Comparison of ENCODE assay signal across 8 cellular contexts in the genomic region with DNA sequence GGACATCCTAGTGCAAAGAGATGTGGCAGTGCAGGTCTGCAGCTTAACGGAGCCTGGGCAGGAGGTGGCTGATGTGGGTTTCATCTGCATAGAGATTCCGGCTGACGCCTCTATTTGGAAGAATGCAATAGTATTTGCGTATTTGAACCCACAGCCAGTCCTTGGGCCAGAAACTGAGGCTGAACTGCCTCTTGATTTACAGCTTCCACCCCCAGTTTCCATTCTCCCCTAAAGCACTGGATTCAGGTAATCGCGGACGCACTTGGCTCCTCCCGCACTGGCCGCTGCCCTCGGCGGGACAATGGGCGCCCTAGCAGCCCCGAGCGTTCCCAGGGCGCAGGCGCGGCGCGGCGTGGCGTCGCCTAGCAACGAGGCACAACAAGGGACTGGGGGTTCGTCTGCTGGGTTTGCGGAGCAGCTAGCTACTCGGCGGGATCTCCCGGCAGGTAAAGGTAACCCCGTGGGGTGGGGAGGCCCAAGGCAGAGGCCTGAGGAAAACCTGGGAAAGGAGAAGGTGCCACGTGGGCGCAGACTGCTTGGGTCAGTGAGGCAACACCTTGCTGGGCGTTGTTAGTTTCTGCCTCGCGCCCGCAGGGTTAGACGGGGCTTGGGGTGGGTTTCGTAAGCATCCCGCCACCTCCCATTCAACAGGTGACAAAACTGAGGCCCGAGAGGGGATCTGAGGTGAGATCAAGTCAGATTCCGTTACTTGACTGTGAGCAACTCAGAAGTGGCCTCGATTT. TPM values are rescaled to one million over a fixed set of nuclear protein-coding genes. Genes with fewer than 3 reads are reported as not detected.
A peak's percentile ranks its signal among the peaks of the same experiment; 100 is the strongest.
DNase-seq lines count a peak whose midpoint lies in the region; ATAC-seq and TF ChIP-seq lines count a peak whose summit lies in the region.

A gene with protein sequence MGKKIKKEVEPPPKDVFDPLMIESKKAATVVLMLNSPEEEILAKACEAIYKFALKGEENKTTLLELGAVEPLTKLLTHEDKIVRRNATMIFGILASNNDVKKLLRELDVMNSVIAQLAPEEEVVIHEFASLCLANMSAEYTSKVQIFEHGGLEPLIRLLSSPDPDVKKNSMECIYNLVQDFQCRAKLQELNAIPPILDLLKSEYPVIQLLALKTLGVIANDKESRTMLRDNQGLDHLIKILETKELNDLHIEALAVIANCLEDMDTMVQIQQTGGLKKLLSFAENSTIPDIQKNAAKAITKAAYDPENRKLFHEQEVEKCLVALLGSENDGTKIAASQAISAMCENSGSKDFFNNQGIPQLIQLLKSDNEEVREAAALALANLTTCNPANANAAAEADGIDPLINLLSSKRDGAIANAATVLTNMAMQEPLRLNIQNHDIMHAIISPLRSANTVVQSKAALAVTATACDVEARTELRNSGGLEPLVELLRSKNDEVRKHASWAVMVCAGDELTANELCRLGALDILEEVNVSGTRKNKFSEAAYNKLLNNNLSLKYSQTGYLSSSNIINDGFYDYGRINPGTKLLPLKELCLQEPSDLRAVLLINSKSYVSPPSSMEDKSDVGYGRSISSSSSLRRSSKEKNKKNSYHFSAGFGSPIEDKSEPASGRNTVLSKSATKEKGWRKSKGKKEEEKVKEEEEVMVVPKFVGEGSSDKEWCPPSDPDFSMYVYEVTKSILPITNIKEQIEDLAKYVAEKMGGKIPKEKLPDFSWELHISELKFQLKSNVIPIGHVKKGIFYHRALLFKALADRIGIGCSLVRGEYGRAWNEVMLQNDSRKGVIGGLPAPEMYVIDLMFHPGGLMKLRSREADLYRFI (plus strand): TSS at position 393 of the 743 bp plus-strand sequence. CDS start 3,944 bp downstream, outside the sequence.

- H3K27me3 Mint-ChIP-seq in CD4-positive, CD25-positive, alpha-beta regulatory T cell, result peaks cover 25% of the 10 kb centered on the region
- peaks cover 1% of the 10 kb centered on the region for H3K27me3 Mint-ChIP-seq in activated CD4-positive, alpha-beta T cell treated with anti-CD3 and anti-CD28 coated beads, Interleukin-2, amount 10 ng/mL, durations not matched to agents 7 days and 5 days

- no peak for TF ChIP-seq EP300 in Ishikawa (IDR thresholded peaks at IDR 0.05; ENCODE audit: borderline replicate concordance)

- peaks cover 36% of the 10 kb centered on the region for H3K27me3 ChIP-seq in CD4-positive, CD25-positive, alpha-beta regulatory T cell (ENCODE audit: control insufficient read depth, insufficient read depth, low read length)
- peaks cover 0 to 13% of the 10 kb centered on the region in 2 donors for H3K27me3 ChIP-seq in duodenal mucosa (ENCODE audit: control insufficient read depth in 1 of 2, insufficient read depth in 2 of 2, low read length in 2 of 2)

- peak within 1 kb of the TSS; percentile 42 for H3K4me3 ChIP-seq in CD4-positive, CD25-positive, alpha-beta regulatory T cell (ENCODE audit: low read depth, low read length)
- H3K4me3 ChIP-seq in duodenal mucosa (ENCODE audit: low read depth in 1 of 2, low read length in 2 of 2), result peak within 1 kb of the TSS; percentile 62 to 70
- H3K4me3 ChIP-seq in lower leg skin (ENCODE audit: low read depth, poor library complexity, severe bottlenecking), result peak within 1 kb of the TSS; percentile 10

- H3K9me3 ChIP-seq in CD4-positive, CD25-positive, alpha-beta regulatory T cell (ENCODE audit: control insufficient read depth in 2 of 2, low read length in 2 of 2), result no peaks in the 10 kb centered on the region
- no peaks in the 10 kb centered on the region for H3K9me3 ChIP-seq in duodenal mucosa (ENCODE audit: control insufficient read depth in 1 of 2, low read length in 2 of 2)

- peaks cover 7% of the 10 kb centered on the region for H3K4me1 ChIP-seq in CD4-positive, CD25-positive, alpha-beta regulatory T cell (ENCODE audit: control insufficient read depth, insufficient read depth, low read length, poor library complexity, severe bottlenecking)
- peaks cover 17 to 19% of the 10 kb centered on the region in 2 donors for H3K4me1 ChIP-seq in duodenal mucosa (ENCODE audit: control insufficient read depth in 1 of 2, insufficient read depth in 2 of 2, low read length in 2 of 2)

- H3K36me3 ChIP-seq in CD4-positive, CD25-positive, alpha-beta regulatory T cell (ENCODE audit: control insufficient read depth, insufficient read depth, low read length), result no peaks in the 10 kb centered on the region
- H3K36me3 ChIP-seq in duodenal mucosa (ENCODE audit: control insufficient read depth in 1 of 2, insufficient read depth in 2 of 2, low read length in 2 of 2), result no peaks in the 10 kb centered on the region

- POLR2A ChIA-PET in activated CD4-positive, alpha-beta T cell treated with anti-CD3 and anti-CD28 coated beads, Interleukin-2, amount 10 ng/mL, durations not matched to agents 7 days and 5 days (lab: Charles Lee), result no interaction called here

- no peaks in the 10 kb centered on the region for H3K36me3 Mint-ChIP-seq in CD4-positive, CD25-positive, alpha-beta regulatory T cell
- H3K36me3 Mint-ChIP-seq in activated CD4-positive, alpha-beta T cell treated with anti-CD3 and anti-CD28 coated beads, Interleukin-2, amount 10 ng/mL, durations not matched to agents 7 days and 5 days (ENCODE audit: low read depth), result no peaks in the 10 kb centered on the region

- no peak within 1 kb of the TSS for H3K4me3 Mint-ChIP-seq in CD4-positive, CD25-positive, alpha-beta regulatory T cell
- H3K4me3 Mint-ChIP-seq in activated CD4-positive, alpha-beta T cell treated with anti-CD3 and anti-CD28 coated beads, Interleukin-2, amount 10 ng/mL, durations not matched to agents 7 days and 5 days, result no peak within 1 kb of the TSS

- WGBS in lower leg skin, 2 donors, result 16 to 18% methylated on average over 39 of the region's 41 CpGs

- H3K9ac ChIP-seq in duodenal mucosa (ENCODE audit: low read depth in 1 of 2, low read length in 2 of 2), result no peak within 1 kb of the TSS

- peaks cover 0 to 3% (median 0%) of the 10 kb centered on the region in 7 donors for H3K9me3 Mint-ChIP-seq in CD4-positive, CD25-positive, alpha-beta regulatory T cell
- no peaks in the 10 kb centered on the region for H3K9me3 Mint-ChIP-seq in activated CD4-positive, alpha-beta T cell treated with anti-CD3 and anti-CD28 coated beads, Interleukin-2, amount 10 ng/mL, durations not matched to agents 7 days and 5 days

- no peak for TF ChIP-seq CTCF in lower leg skin (IDR thresholded peaks at IDR 0.05)

- TF ChIP-seq RAD21 in Ishikawa (IDR thresholded peaks at IDR 0.05; ENCODE audit: low read depth), result no peak

- peak; percentile 27 to 54 (median 35) for DNase-seq in CD4-positive, CD25-positive, alpha-beta regulatory T cell
- peak; percentile 16 for DNase-seq in activated CD4-positive, alpha-beta T cell treated with anti-CD3 and anti-CD28 coated beads, Interleukin-2, amount 10 ng/mL, durations not matched to agents 7 days and 5 days
- DNase-seq in lower leg skin (ENCODE audit: low spot score in 2 of 2), result peak in 1 of 2 donors; percentile 88
- peak; percentile 54 for DNase-seq in stimulated activated CD4-positive, alpha-beta T cell treated with anti-CD3 and anti-CD28 coated beads, Interleukin-4, amount 100 ng/mL, for 4 hours

- H3K27ac Mint-ChIP-seq in CD4-positive, CD25-positive, alpha-beta regulatory T cell, result peak within 1 kb of the TSS in 1 of 3 donors; percentile 42
- H3K27ac Mint-ChIP-seq in activated CD4-positive, alpha-beta T cell treated with anti-CD3 and anti-CD28 coated beads, Interleukin-2, amount 10 ng/mL, durations not matched to agents 7 days and 5 days, result no peak within 1 kb of the TSS

- peak; percentile 46 to 50 for ATAC-seq in CD4-positive, CD25-positive, alpha-beta regulatory T cell (ENCODE audit: low read depth in 2 of 2)
- ATAC-seq in GM21360 (IDR thresholded peaks at IDR 0.05; ENCODE audit: unreplicated experiment), result peak; percentile 88
- no peak for ATAC-seq in HG03097 (IDR thresholded peaks at IDR 0.05; ENCODE audit: low FRiP score, unreplicated experiment)

- TF ChIP-seq POLR2A in lower leg skin (IDR thresholded peaks at IDR 0.05), result no peak

- intact Hi-C loops in lower leg skin (cut with DNase I; ENCODE audit: low total_unique reads), result no loop called here

- H3K27ac ChIP-seq in CD4-positive, CD25-positive, alpha-beta regulatory T cell (ENCODE audit: insufficient read depth, low read length, poor library complexity, severe bottlenecking), result no peak within 1 kb of the TSS
- H3K27ac ChIP-seq in duodenal mucosa (ENCODE audit: low read depth, low read length), result no peak within 1 kb of the TSS

- H3K4me1 Mint-ChIP-seq in CD4-positive, CD25-positive, alpha-beta regulatory T cell, result no peaks in the 10 kb centered on the region
- H3K4me1 Mint-ChIP-seq in activated CD4-positive, alpha-beta T cell treated with anti-CD3 and anti-CD28 coated beads, Interleukin-2, amount 10 ng/mL, durations not matched to agents 7 days and 5 days, result peaks cover 1% of the 10 kb centered on the region

- CTCF ChIA-PET in activated CD4-positive, alpha-beta T cell treated with anti-CD3 and anti-CD28 coated beads, Interleukin-2, amount 10 ng/mL, durations not matched to agents 7 days and 5 days (lab: Charles Lee), result interaction anchor here (0.6 kb wide), 1 partner anchor 157 kb away, joined by 3 read pairs; no protein-coding TSS in a partner anchor

TF ChIP-seq in Ishikawa, 13 proteins besides CTCF, POLR2A, EP300 and RAD21:
- TF ChIP-seq TEAD4 (IDR thresholded peaks at IDR 0.05), result no peak
- TF ChIP-seq, protein P1, sequence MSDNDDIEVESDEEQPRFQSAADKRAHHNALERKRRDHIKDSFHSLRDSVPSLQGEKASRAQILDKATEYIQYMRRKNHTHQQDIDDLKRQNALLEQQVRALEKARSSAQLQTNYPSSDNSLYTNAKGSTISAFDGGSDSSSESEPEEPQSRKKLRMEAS (IDR thresholded peaks at IDR 0.05), result peak; percentile 84
- TF ChIP-seq TAF1 (IDR thresholded peaks at IDR 0.05; ENCODE audit: low read depth), result 0 out of 2 replicates have a peak, but pooled peaks have one; percentile 32
- TF ChIP-seq, protein P2, sequence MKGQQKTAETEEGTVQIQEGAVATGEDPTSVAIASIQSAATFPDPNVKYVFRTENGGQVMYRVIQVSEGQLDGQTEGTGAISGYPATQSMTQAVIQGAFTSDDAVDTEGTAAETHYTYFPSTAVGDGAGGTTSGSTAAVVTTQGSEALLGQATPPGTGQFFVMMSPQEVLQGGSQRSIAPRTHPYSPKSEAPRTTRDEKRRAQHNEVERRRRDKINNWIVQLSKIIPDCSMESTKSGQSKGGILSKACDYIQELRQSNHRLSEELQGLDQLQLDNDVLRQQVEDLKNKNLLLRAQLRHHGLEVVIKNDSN (IDR thresholded peaks at IDR 0.05), result peak; percentile 37; the same call in 1 of the 2 replicates

RNA-seq across cellular contexts. Expression of the gene that starts here (rescaled TPM):
- total RNA-seq in CD4-positive, CD25-positive, alpha-beta regulatory T cell, result 1.4 TPM
- not detected for polyA plus RNA-seq in CD4-positive, CD25-positive, alpha-beta regulatory T cell
- not detected for total RNA-seq in activated CD4-positive, alpha-beta T cell treated with anti-CD3 and anti-CD28 coated beads, Interleukin-2, amount 10 ng/mL, durations not matched to agents 7 days and 5 days
- total RNA-seq in lower leg skin, result not detected

Comparison
In these comparisons a context has a peak if more than half of its experiments do, and no peak if none do; other contexts are left out.
1. Peak in DNase-seq in activated CD4-positive, alpha-beta T cell treated with anti-CD3 and anti-CD28 coated beads, Interleukin-2, amount 10 ng/mL, durations not matched to agents 7 days and 5 days; RNA of the gene not detected or under 1 TPM.
2. H3K4me3 ChIP-seq: peak in every context shown above with its lines; median percentile 66 in duodenal mucosa; 42 in CD4-positive, CD25-positive, alpha-beta regulatory T cell; 10 in lower leg skin.